9 cellular contexts compared by ENCODE assay signal in genomic region chr16:23597003-23597756, GRCh38. TPM values are rescaled to one million over a fixed set of nuclear protein-coding genes. Genes with fewer than 3 reads are reported as not detected.
A peak's percentile ranks its signal among the peaks of the same experiment; 100 is the strongest.
DNase-seq lines count a peak whose midpoint lies in the region; ATAC-seq, FAIRE-seq and TF ChIP-seq lines count a peak whose summit lies in the region.
"Had no signal": no experiment of that assay in that cellular context is flagged by ENCODE, and none has a peak within 500 bp of the region (broad histone marks: within the 10 kb centered on the region; RNA-seq: fewer than 3 reads in every experiment).

No MANE protein-coding gene starts in this region.

- H3K4me1 Mint-ChIP-seq in endodermal cell (peaks cover 18% of the 10 kb centered on the region), osteocyte (ENCODE audit: unreplicated experiment) (peaks cover 14% of the 10 kb centered on the region)

- 86 to 92% methylated on average over 7 to 11 of the region's 11 CpGs for WGBS in endodermal cell (ENCODE audit: insufficient coverage in 1 of 2, insufficient read length in 1 of 2), 2 experiments

- H3K36me3 Mint-ChIP-seq in endodermal cell (ENCODE audit: low read depth) (peaks cover 22% of the 10 kb centered on the region), osteocyte (ENCODE audit: unreplicated experiment) (peaks cover 10% of the 10 kb centered on the region)

- H3K9me3 Mint-ChIP-seq in endodermal cell (no peaks in the 10 kb centered on the region), osteocyte (ENCODE audit: unreplicated experiment) (no peaks in the 10 kb centered on the region)

- no peak for FAIRE-seq in D721Med (lab: Jason Lieb, UNC)
- FAIRE-seq: endometrium had no signal

- CTCF ChIA-PET in RWPE1 (lab: Yijun Ruan, JAX): interaction anchor here (0.6 to 1.2 kb wide), 7 partner anchors 9 to 1584 kb away, joined by 3 to 8 read pairs (median 4); no protein-coding TSS in a partner anchor

- no peak overlapping the region for H3K9ac ChIP-seq in endodermal cell (ENCODE audit: extremely low read depth, low read length, poor library complexity, severe bottlenecking)

- H3K27me3 Mint-ChIP-seq in endodermal cell (ENCODE audit: insufficient read depth) (no peaks in the 10 kb centered on the region), osteocyte (ENCODE audit: unreplicated experiment) (no peaks in the 10 kb centered on the region)

- DNase-seq in D721Med (ENCODE audit: insufficient read length, low spot score) (no peak), HUDEP-2 (lab: John Stamatoyannopoulos, UW; ENCODE audit: unreplicated experiment in 76 of 76) (peak in 71 of 76 experiments; percentile 1 to 81 (median 42)), RWPE1 (ENCODE audit: low spot score) (no peak), endodermal cell (peak; percentile 86), osteocyte (ENCODE audit: extremely low spot score, unreplicated experiment) (no peak), mesenteric fat pad (ENCODE audit: low spot score) (no peak)

- H3K9me3 ChIP-seq in endodermal cell (ENCODE audit: control insufficient read depth, low read length): no peaks in the 10 kb centered on the region

- no peak overlapping the region for H3K4me3 ChIP-seq in endodermal cell (ENCODE audit: low read length)

- no peaks in the 10 kb centered on the region for H3K27me3 ChIP-seq in endodermal cell (ENCODE audit: control insufficient read depth, insufficient read depth, low read length, poor library complexity, severe bottlenecking)

- H3K4me3 Mint-ChIP-seq in endodermal cell (no peak overlapping the region), osteocyte (ENCODE audit: unreplicated experiment) (peak overlapping the region; percentile 40)

- TF ChIP-seq CTCF in D721Med (IDR thresholded peaks at IDR 0.05; ENCODE audit: insufficient read depth, missing control alignments): peak; percentile 42
- no peak for TF ChIP-seq CTCF in RWPE1 (conservative IDR thresholded peaks at IDR 0.05; ENCODE audit: low read depth)
- peak; percentile 71 for TF ChIP-seq CTCF in endodermal cell (conservative IDR thresholded peaks at IDR 0.05)
- TF ChIP-seq CTCF in osteocyte (IDR thresholded peaks at IDR 0.05): no peak

- H3K4me1 ChIP-seq in endodermal cell (ENCODE audit: control insufficient read depth, insufficient read depth, low read length): peaks cover 2% of the 10 kb centered on the region

- peak overlapping the region; percentile 18 for H3K27ac Mint-ChIP-seq in endodermal cell
- no peak overlapping the region for H3K27ac Mint-ChIP-seq in osteocyte (ENCODE audit: unreplicated experiment)

- H3K36me3 ChIP-seq in endodermal cell (ENCODE audit: control insufficient read depth, insufficient read depth, low read length): peaks cover 14% of the 10 kb centered on the region

- POLR2A ChIA-PET in RWPE1 (lab: Yijun Ruan, JAX; ENCODE audit: low non-redundant PET): no interaction called here

- no peak for ATAC-seq in GM21367 (IDR thresholded peaks at IDR 0.05; ENCODE audit: unreplicated experiment)
- no peak for ATAC-seq in HG02870 (IDR thresholded peaks at IDR 0.05; ENCODE audit: unreplicated experiment)

- H3K27ac ChIP-seq in RWPE1 (peak overlapping the region; percentile 76), endodermal cell (ENCODE audit: low read depth, low read length) (no peak overlapping the region)

RNA-seq across cellular contexts. Expression of gene NDUFAB1, which starts 1.1 kb away (rescaled TPM):
- total RNA-seq in endodermal cell: 100 to 1,000 TPM; 106 to 120 TPM
- 145 TPM for polyA plus RNA-seq in endodermal cell (2013, experiment 1 of 2)
- 125 TPM for polyA plus RNA-seq in endodermal cell (2013, experiment 2 of 2)
- 49.7 and 59.4 TPM in 2 replicates for total RNA-seq in osteocyte
- total RNA-seq in mesenteric fat pad: 77.0 TPM

RNA-seq across cellular contexts. Expression of gene UBFD1, which starts 39.7 kb away (rescaled TPM):
- 100 to 1,000 TPM; 105 to 113 TPM for total RNA-seq in endodermal cell
- 59.4 TPM for polyA plus RNA-seq in endodermal cell (2013, experiment 1 of 2)
- polyA plus RNA-seq in endodermal cell (2013, experiment 2 of 2): 54.8 TPM
- total RNA-seq in osteocyte: 92.1 and 100 TPM in 2 replicates
- total RNA-seq in mesenteric fat pad: 48.1 TPM

RNA-seq across cellular contexts. Expression of gene EARS2, which starts 40.0 kb away (rescaled TPM):
- total RNA-seq in endodermal cell: 10 to 100 TPM; 32.0 to 36.1 TPM
- 29.1 TPM for polyA plus RNA-seq in endodermal cell (2013, experiment 1 of 2)
- polyA plus RNA-seq in endodermal cell (2013, experiment 2 of 2): 21.1 TPM
- total RNA-seq in osteocyte: 18.7 and 21.1 TPM in 2 replicates
- total RNA-seq in mesenteric fat pad: 14.4 TPM

RNA-seq across cellular contexts. Expression of gene PALB2, which starts 43.9 kb away (rescaled TPM):
- total RNA-seq in endodermal cell (10 to 100 TPM; 20.0 to 24.8 TPM), osteocyte (14.0 and 14.9 TPM in 2 replicates), mesenteric fat pad (10.8 TPM)
- polyA plus RNA-seq in endodermal cell (2013, experiment 1 of 2): 19.4 TPM
- 12.1 TPM for polyA plus RNA-seq in endodermal cell (2013, experiment 2 of 2)

RNA-seq across cellular contexts. Expression of gene DCTN5, which starts 44.1 kb away (rescaled TPM):
- total RNA-seq in endodermal cell: 10 to 100 TPM; 82.2 to 90.8 TPM
- 61.9 TPM for polyA plus RNA-seq in endodermal cell (2013, experiment 1 of 2)
- polyA plus RNA-seq in endodermal cell (2013, experiment 2 of 2): 65.7 TPM
- 65.3 and 69.7 TPM in 2 replicates for total RNA-seq in osteocyte
- 57.6 TPM for total RNA-seq in mesenteric fat pad

Comparison
In these comparisons a context has a peak if more than half of its experiments do, and no peak if none do; other contexts are left out.
1. DNase-seq: peak in HUDEP-2 (71 of 76) and endodermal cell (single experiment); none in D721Med (single experiment), RWPE1 (single experiment), osteocyte (single experiment) and mesenteric fat pad (single experiment).
2. CTCF ChIP-seq: peak in D721Med (single experiment) and endodermal cell (single experiment); none in RWPE1 (single experiment) and osteocyte (single experiment).